Comparison of ENCODE assay signal across 25 cellular contexts in genomic region chr11:45906096-45906682, GRCh38. TPM values are rescaled to one million over a fixed set of nuclear protein-coding genes. Genes with fewer than 3 reads are reported as not detected.
DNase-seq lines count a peak whose midpoint lies in the region; ATAC-seq and TF ChIP-seq lines count a peak whose summit lies in the region.
"Had no signal": no experiment of that assay in that cellular context is flagged by ENCODE, and none has a peak within 500 bp of the region (broad histone marks: within the 10 kb centered on the region; RNA-seq: fewer than 3 reads in every experiment).

No MANE protein-coding gene starts in this region.

- no peaks in the 10 kb centered on the region for H4K20me1 ChIP-seq in GM23248 (ENCODE audit: insufficient read depth)

- H3K27ac Mint-ChIP-seq in activated naive CD8-positive, alpha-beta T cell treated with anti-CD3 and anti-CD28 coated beads, Interleukin-2, amount 10 ng/mL, durations not matched to agents 7 days and 5 days, result no peak overlapping the region
- H3K27ac Mint-ChIP-seq in activated naive CD8-positive, alpha-beta T cell treated with anti-CD3 and anti-CD28 coated beads for 36 hours, result no peak overlapping the region
- H3K27ac Mint-ChIP-seq in natural killer cell (peak overlapping the region; percentile 46 to 67), type B pancreatic cell (no peak overlapping the region)
- H3K27ac Mint-ChIP-seq: activated T-cell treated with anti-CD3 and anti-CD28 coated beads, Interleukin-2, amount 50 U/mL, for 24 hours had no signal

- WGBS in body of pancreas, 2 donors, result 27 to 39% methylated on average over 6 to 19 of the region's 19 CpGs
- WGBS in GM23248 (ENCODE audit: low coverage in 1 of 2, low lambda C conversion rate in 2 of 2, missing lambda C conversion rate in 2 of 2), 2 experiments, result 76 to 79% methylated on average over 18 to 19 of the region's 19 CpGs

- ATAC-seq in activated naive CD8-positive, alpha-beta T cell treated with anti-CD3 and anti-CD28 coated beads, Interleukin-2, amount 10 ng/mL, durations not matched to agents 7 days and 5 days (ENCODE audit: low read depth), result peak; percentile 21
- ATAC-seq in body of pancreas (peak; percentile 86), natural killer cell (peak; percentile 63 to 83 (median 70))

- H3K27ac ChIP-seq in body of pancreas (peak overlapping the region; percentile 83 to 93 (median 90)), GM23248 (no peak overlapping the region)
- H3K27ac ChIP-seq: brain microvascular endothelial cell, prostate gland, suprapubic skin had no signal

- H3K4me3 ChIP-seq in body of pancreas, result no peak overlapping the region
- no peak overlapping the region for H3K4me3 ChIP-seq in GM23248
- H3K4me3 ChIP-seq: lung, prostate gland, suprapubic skin had no signal

- no peak overlapping the region for H3K9ac ChIP-seq in GM23248

- in situ Hi-C loops in GM23248 (cut with MboI), result loop anchor here (10.0 kb wide), 1 partner anchor 61 kb away; the partner anchor contains the start of gene CRY2

- peaks cover 68% of the 10 kb centered on the region for H3K4me1 ChIP-seq in body of pancreas
- H3K4me1 ChIP-seq in GM23248 (ENCODE audit: insufficient read depth), result no peaks in the 10 kb centered on the region
- H3K4me1 ChIP-seq: prostate gland had no signal

- H3K36me3 Mint-ChIP-seq in activated naive CD8-positive, alpha-beta T cell treated with anti-CD3 and anti-CD28 coated beads, Interleukin-2, amount 10 ng/mL, durations not matched to agents 7 days and 5 days, result no peaks in the 10 kb centered on the region
- H3K36me3 Mint-ChIP-seq in activated naive CD8-positive, alpha-beta T cell treated with anti-CD3 and anti-CD28 coated beads for 36 hours, result no peaks in the 10 kb centered on the region
- H3K36me3 Mint-ChIP-seq in natural killer cell (no peaks in the 10 kb centered on the region), type B pancreatic cell (no peaks in the 10 kb centered on the region)
- H3K36me3 Mint-ChIP-seq: CD4-positive, CD25-positive, alpha-beta regulatory T cell had no signal

- no peaks in the 10 kb centered on the region for H3K79me2 ChIP-seq in GM23248 (ENCODE audit: insufficient read depth)

- no peaks in the 10 kb centered on the region for H3K9me3 ChIP-seq in body of pancreas
- no peaks in the 10 kb centered on the region for H3K9me3 ChIP-seq in GM23248 (ENCODE audit: low read depth)
- H3K9me3 ChIP-seq: prostate gland, suprapubic skin had no signal

- peaks cover 5% of the 10 kb centered on the region for H3K27me3 Mint-ChIP-seq in activated naive CD8-positive, alpha-beta T cell treated with anti-CD3 and anti-CD28 coated beads, Interleukin-2, amount 10 ng/mL, durations not matched to agents 7 days and 5 days
- peaks cover 2% of the 10 kb centered on the region for H3K27me3 Mint-ChIP-seq in activated naive CD8-positive, alpha-beta T cell treated with anti-CD3 and anti-CD28 coated beads for 36 hours
- H3K27me3 Mint-ChIP-seq in natural killer cell (ENCODE audit: low read depth in 2 of 2) (no peaks in the 10 kb centered on the region), type B pancreatic cell (no peaks in the 10 kb centered on the region)
- H3K27me3 Mint-ChIP-seq: naive B cell had no signal

- TF ChIP-seq POLR2A in body of pancreas (IDR thresholded peaks at IDR 0.05), result peak; percentile 69 to 80 (median 70)

- H2AFZ ChIP-seq in GM23248, result no peak overlapping the region

- TF ChIP-seq CTCF in body of pancreas (IDR thresholded peaks at IDR 0.05), result peak in 1 of 7 experiments; percentile 13
- TF ChIP-seq CTCF in natural killer cell (IDR thresholded peaks at IDR 0.05), result no peak
- no peak for TF ChIP-seq CTCF in type B pancreatic cell (conservative IDR thresholded peaks at IDR 0.05)

- intact Hi-C loops in body of pancreas (cut with DNase I), result no loop called here
- intact Hi-C loops in natural killer cell (cut with micrococcal nuclease), result no loop called here

- POLR2A ChIA-PET in activated naive CD8-positive, alpha-beta T cell treated with anti-CD3 and anti-CD28 coated beads, Interleukin-2, amount 10 ng/mL, durations not matched to agents 7 days and 5 days (lab: Charles Lee), result interaction anchor here (3.5 kb wide), 1 partner anchor 11 kb away, joined by 18 read pairs; the partner anchor contains the start of gene PEX16

- no peak overlapping the region for H3K4me2 ChIP-seq in GM23248 (ENCODE audit: unreplicated experiment)

- H3K27me3 ChIP-seq in body of pancreas (no peaks in the 10 kb centered on the region), GM23248 (replicated peaks; ENCODE audit: insufficient read depth) (no peaks in the 10 kb centered on the region)
- H3K27me3 ChIP-seq: brain microvascular endothelial cell, suprapubic skin had no signal

- H3K4me1 Mint-ChIP-seq in activated naive CD8-positive, alpha-beta T cell treated with anti-CD3 and anti-CD28 coated beads, Interleukin-2, amount 10 ng/mL, durations not matched to agents 7 days and 5 days, result peaks cover 2% of the 10 kb centered on the region
- H3K4me1 Mint-ChIP-seq in activated naive CD8-positive, alpha-beta T cell treated with anti-CD3 and anti-CD28 coated beads for 36 hours, result peaks cover 3% of the 10 kb centered on the region
- H3K4me1 Mint-ChIP-seq in natural killer cell (peaks cover 5 to 15% of the 10 kb centered on the region in 2 donors), type B pancreatic cell (ENCODE audit: unreplicated experiment) (peaks cover 4% of the 10 kb centered on the region)

- no peaks in the 10 kb centered on the region for H3K9me3 Mint-ChIP-seq in activated naive CD8-positive, alpha-beta T cell treated with anti-CD3 and anti-CD28 coated beads, Interleukin-2, amount 10 ng/mL, durations not matched to agents 7 days and 5 days
- no peaks in the 10 kb centered on the region for H3K9me3 Mint-ChIP-seq in activated naive CD8-positive, alpha-beta T cell treated with anti-CD3 and anti-CD28 coated beads for 36 hours
- H3K9me3 Mint-ChIP-seq in natural killer cell (no peaks in the 10 kb centered on the region), type B pancreatic cell (no peaks in the 10 kb centered on the region)
- H3K9me3 Mint-ChIP-seq: activated T-cell treated with anti-CD3 and anti-CD28 coated beads, Interleukin-2, amount 50 U/mL, for 24 hours; naive B cell had no signal

- no peak for DNase-seq in activated naive CD8-positive, alpha-beta T cell treated with anti-CD3 and anti-CD28 coated beads, Interleukin-2, amount 10 ng/mL, durations not matched to agents 7 days and 5 days
- DNase-seq in activated naive CD8-positive, alpha-beta T cell treated with anti-CD3 and anti-CD28 coated beads for 36 hours, result no peak
- peak; percentile 91 to 96 (median 94) for DNase-seq in body of pancreas
- peak; percentile 39 for DNase-seq in natural killer cell
- DNase-seq in NCI-H1105 treated with DMSO at 0.1 percent for 48 hours (lab: John Stamatoyannopoulos, UW), result no peak
- DNase-seq in activated effector memory CD4-positive, alpha-beta T cell treated with anti-CD3 and anti-CD28 coated beads, Interleukin-2, amount 50 U/mL, for 16 hours, result no peak
- DNase-seq in type B pancreatic cell (ENCODE audit: extremely low spot score, unreplicated experiment), result no peak
- no peak for DNase-seq in GM23248
- DNase-seq: activated CD4-positive, alpha-beta T cell treated with anti-CD3 and anti-CD28 coated beads, Interleukin-2, amount 50 U/mL, for 4 hours; activated T-cell treated with anti-CD3 and anti-CD28 coated beads, Interleukin-2, amount 50 U/mL, for 24 hours; brain microvascular endothelial cell; CD4-positive, CD25-positive, alpha-beta regulatory T cell; cortex of kidney; DMS79; hippocampal formation; islet precursor cell; naive B cell; NCI-H2107; NCI-H524; stimulated activated CD4-positive, alpha-beta T cell treated with anti-CD3 and anti-CD28 coated beads, Interleukin-4, amount 100 ng/mL, for 4 hours had no signal

- H3K4me3 Mint-ChIP-seq in activated naive CD8-positive, alpha-beta T cell treated with anti-CD3 and anti-CD28 coated beads, Interleukin-2, amount 10 ng/mL, durations not matched to agents 7 days and 5 days, result no peak overlapping the region
- no peak overlapping the region for H3K4me3 Mint-ChIP-seq in activated naive CD8-positive, alpha-beta T cell treated with anti-CD3 and anti-CD28 coated beads for 36 hours
- no peak overlapping the region for H3K4me3 Mint-ChIP-seq in natural killer cell
- no peak overlapping the region for H3K4me3 Mint-ChIP-seq in type B pancreatic cell
- H3K4me3 Mint-ChIP-seq: activated T-cell treated with anti-CD3 and anti-CD28 coated beads, Interleukin-2, amount 50 U/mL, for 24 hours had no signal

- H3K9me2 ChIP-seq in GM23248 (ENCODE audit: insufficient read depth), result no peaks in the 10 kb centered on the region

- H3F3A ChIP-seq in GM23248 (ENCODE audit: insufficient read depth), result no peaks in the 10 kb centered on the region

- H3K36me3 ChIP-seq in body of pancreas (replicated peaks in 1 of 2; ENCODE audit: insufficient read depth in 1 of 2, low read depth in 2 of 2), result peaks cover 0 to 9% of the 10 kb centered on the region in 2 donors
- H3K36me3 ChIP-seq in GM23248 (ENCODE audit: low read depth), result no peaks in the 10 kb centered on the region

RNA-seq across cellular contexts. Expression of gene FREY1, which starts 0.9 kb away (rescaled TPM):
- 1 to 10 TPM; 3.9 TPM for total RNA-seq in activated naive CD8-positive, alpha-beta T cell treated with anti-CD3 and anti-CD28 coated beads, Interleukin-2, amount 10 ng/mL, durations not matched to agents 7 days and 5 days
- total RNA-seq in activated naive CD8-positive, alpha-beta T cell treated with anti-CD3 and anti-CD28 coated beads for 36 hours, result under 1 TPM; 0.60 to 0.80 TPM
- 1 to 10 TPM; 2.3 to 8.2 TPM for total RNA-seq in body of pancreas
- 1 to 10 TPM; 3.7 to 6.8 (median 3.9) TPM for total RNA-seq in natural killer cell
- total RNA-seq in type B pancreatic cell (ENCODE audit: low replicate concordance), result 0.90 and 1.4 TPM in 2 replicates
- total RNA-seq in GM23248 (2014; rRNA removed; shearing (Covaris generic)), result not detected in 2 replicates
- polyA plus RNA-seq in GM23248 (2016; fragmentation: Nextera tagmentation; extraction: Ambion mirVana), result not detected in 2 replicates
- polyA plus RNA-seq: AG04450; CD4-positive, CD25-positive, alpha-beta regulatory T cell had no signal

RNA-seq across cellular contexts. Expression of gene PEX16, which starts 11.5 kb away (rescaled TPM):
- 10 to 100 TPM; 49.4 to 61.5 TPM for total RNA-seq in activated naive CD8-positive, alpha-beta T cell treated with anti-CD3 and anti-CD28 coated beads, Interleukin-2, amount 10 ng/mL, durations not matched to agents 7 days and 5 days
- total RNA-seq in activated naive CD8-positive, alpha-beta T cell treated with anti-CD3 and anti-CD28 coated beads for 36 hours, result 10 to 100 TPM; 34.8 to 43.5 TPM
- 10 to 100 TPM; 29.1 to 41.5 TPM for total RNA-seq in body of pancreas
- 10 to 100 TPM; 61.3 to 75.8 (median 67.6) TPM for total RNA-seq in natural killer cell
- total RNA-seq in type B pancreatic cell (ENCODE audit: low replicate concordance), result 21.7 and 26.7 TPM in 2 replicates
- 16.2 and 23.2 TPM in 2 replicates for total RNA-seq in GM23248 (2014; rRNA removed; shearing (Covaris generic))
- 21.2 and 25.1 TPM in 2 replicates for polyA plus RNA-seq in GM23248 (2016; fragmentation: Nextera tagmentation; extraction: Ambion mirVana)

RNA-seq across cellular contexts. Expression of gene LARGE2, which starts 16.3 kb away (rescaled TPM):
- total RNA-seq in activated naive CD8-positive, alpha-beta T cell treated with anti-CD3 and anti-CD28 coated beads, Interleukin-2, amount 10 ng/mL, durations not matched to agents 7 days and 5 days, result 1 to 10 TPM; 2.5 to 2.7 TPM
- 1 to 10 TPM; 1.2 to 1.5 TPM for total RNA-seq in activated naive CD8-positive, alpha-beta T cell treated with anti-CD3 and anti-CD28 coated beads for 36 hours
- total RNA-seq in body of pancreas (10 to 100 TPM; 12.2 to 14.5 TPM), natural killer cell (1 to 10 TPM in 2 of 3 donors, under 1 TPM in 1; 0.40 to 1.7 (median 1.0) TPM), type B pancreatic cell (ENCODE audit: low replicate concordance) (12.4 and 29.9 TPM in 2 replicates)
- not detected in 2 replicates for total RNA-seq in GM23248 (2014; rRNA removed; shearing (Covaris generic))
- polyA plus RNA-seq in GM23248 (2016; fragmentation: Nextera tagmentation; extraction: Ambion mirVana), result not detected in 2 replicates
- total RNA-seq: fibroblast of villous mesenchyme had no signal
- polyA plus RNA-seq: AG04450 had no signal

RNA-seq across cellular contexts. Expression of gene MAPK8IP1, which starts 20.7 kb away (rescaled TPM):
- total RNA-seq in activated naive CD8-positive, alpha-beta T cell treated with anti-CD3 and anti-CD28 coated beads, Interleukin-2, amount 10 ng/mL, durations not matched to agents 7 days and 5 days, result under 1 TPM; 0.85 to 0.86 TPM
- under 1 TPM; 0.54 to 0.56 TPM for total RNA-seq in activated naive CD8-positive, alpha-beta T cell treated with anti-CD3 and anti-CD28 coated beads for 36 hours
- total RNA-seq in body of pancreas (10 to 100 TPM; 23.7 to 32.4 TPM), natural killer cell (10 to 100 TPM in 2 of 3 donors, 1 to 10 TPM in 1; 9.7 to 21.5 (median 13.9) TPM), type B pancreatic cell (ENCODE audit: low replicate concordance) (23.7 and 24.4 TPM in 2 replicates)
- total RNA-seq in GM23248 (2014; rRNA removed; shearing (Covaris generic)), result 8.1 and 9.5 TPM in 2 replicates
- polyA plus RNA-seq in GM23248 (2016; fragmentation: Nextera tagmentation; extraction: Ambion mirVana), result 1.8 and 2.1 TPM in 2 replicates

RNA-seq across cellular contexts. Expression of gene CRY2, which starts 58.9 kb away (rescaled TPM):
- total RNA-seq in activated naive CD8-positive, alpha-beta T cell treated with anti-CD3 and anti-CD28 coated beads, Interleukin-2, amount 10 ng/mL, durations not matched to agents 7 days and 5 days, result 10 to 100 TPM; 32.4 to 36.9 TPM
- 10 to 100 TPM; 10.6 to 14.7 TPM for total RNA-seq in activated naive CD8-positive, alpha-beta T cell treated with anti-CD3 and anti-CD28 coated beads for 36 hours
- total RNA-seq in body of pancreas (10 to 100 TPM; 24.6 to 65.9 TPM), natural killer cell (100 to 1,000 TPM; 124 to 214 (median 141) TPM), type B pancreatic cell (ENCODE audit: low replicate concordance) (27.7 and 37.0 TPM in 2 replicates)
- total RNA-seq in GM23248 (2014; rRNA removed; shearing (Covaris generic)), result 10.3 and 10.7 TPM in 2 replicates
- 7.6 and 8.3 TPM in 2 replicates for polyA plus RNA-seq in GM23248 (2016; fragmentation: Nextera tagmentation; extraction: Ambion mirVana)

Comparison
In these comparisons a context has a peak if more than half of its experiments do, and no peak if none do; other contexts are left out.
1. ATAC-seq: peak in every context shown above with its lines; median percentile 86 in body of pancreas; 70 in natural killer cell; 21 in activated naive CD8-positive, alpha-beta T cell treated with anti-CD3 and anti-CD28 coated beads, Interleukin-2, amount 10 ng/mL, durations not matched to agents 7 days and 5 days.
2. DNase-seq: peak in body of pancreas (4 of 4) and natural killer cell (single experiment); none in activated naive CD8-positive, alpha-beta T cell treated with anti-CD3 and anti-CD28 coated beads, Interleukin-2, amount 10 ng/mL, durations not matched to agents 7 days and 5 days (single experiment), activated naive CD8-positive, alpha-beta T cell treated with anti-CD3 and anti-CD28 coated beads for 36 hours (single experiment), NCI-H1105 treated with DMSO at 0.1 percent for 48 hours (single experiment), activated effector memory CD4-positive, alpha-beta T cell treated with anti-CD3 and anti-CD28 coated beads, Interleukin-2, amount 50 U/mL, for 16 hours (single experiment), type B pancreatic cell (single experiment) and GM23248 (single experiment).
3. H3K27ac Mint-ChIP-seq: peak in natural killer cell (2 of 2); none in activated naive CD8-positive, alpha-beta T cell treated with anti-CD3 and anti-CD28 coated beads, Interleukin-2, amount 10 ng/mL, durations not matched to agents 7 days and 5 days (single experiment), activated naive CD8-positive, alpha-beta T cell treated with anti-CD3 and anti-CD28 coated beads for 36 hours (single experiment) and type B pancreatic cell (single experiment).